1 cellular context compared by ENCODE assay signal in genomic region chr19:42242512-42243409, GRCh38.
TF ChIP-seq lines count a peak whose summit lies in the region.

GSK3A (minus strand) TSS chr19:42242602; CDS start chr19:42242465, 137 bp downstream.

TF ChIP-seq in HepG2, 621 proteins besides CTCF, POLR2A, EP300 and RAD21 (continued from another document and continues in another):
- 0 out of 2 replicates have a peak, but pooled peaks have one; percentile 20 for TF ChIP-seq ZBTB4 (CRISPR knock-in tag; IDR thresholded peaks at IDR 0.05; ENCODE audit: borderline replicate concordance)
- peak; percentile 55; the same call in 1 of the 2 replicates for TF ChIP-seq YEATS2 (CRISPR knock-in tag; IDR thresholded peaks at IDR 0.05; ENCODE audit: borderline replicate concordance)
- no peak for TF ChIP-seq ZBTB44 (CRISPR knock-in tag; IDR thresholded peaks at IDR 0.05)
- TF ChIP-seq ERF (CRISPR knock-in tag; IDR thresholded peaks at IDR 0.05) = peak; percentile 40; the same call in 1 of the 2 replicates
- no peak for TF ChIP-seq NFE2 (CRISPR knock-in tag; IDR thresholded peaks at IDR 0.05)
- TF ChIP-seq ZNF138 (CRISPR knock-in tag; IDR thresholded peaks at IDR 0.05; ENCODE audit: low read depth) = 0 out of 2 replicates have a peak, but pooled peaks have one; percentile 11
- TF ChIP-seq TARDBP (CRISPR knock-in tag; IDR thresholded peaks at IDR 0.05) = peak; percentile 45; the same call in 1 of the 2 replicates
- peak; percentile 86 for TF ChIP-seq CREB1 (IDR thresholded peaks at IDR 0.05)
- peak; percentile 96 for TF ChIP-seq CREB1 (CRISPR knock-in tag; IDR thresholded peaks at IDR 0.05)
- peak; percentile 46; the same call in 1 of the 2 replicates for TF ChIP-seq E2F2 (CRISPR knock-in tag; IDR thresholded peaks at IDR 0.05; ENCODE audit: borderline replicate concordance)
- no peak for TF ChIP-seq SOX6 (IDR thresholded peaks at IDR 0.05)
- peak; percentile 51; the same call in 1 of the 2 replicates for TF ChIP-seq SOX6 (CRISPR knock-in tag; IDR thresholded peaks at IDR 0.05)
- TF ChIP-seq RBFOX2 (IDR thresholded peaks at IDR 0.05; ENCODE audit: low read depth, low read length) = peak; percentile 74
- 0 out of 2 replicates have a peak, but pooled peaks have one; percentile 36 for TF ChIP-seq ZNF773 (CRISPR knock-in tag; IDR thresholded peaks at IDR 0.05; ENCODE audit: borderline replicate concordance)
- TF ChIP-seq SIN3A (IDR thresholded peaks at IDR 0.05; ENCODE audit: borderline replicate concordance, low read depth, low read length) = peak; percentile 87; the same call in 1 of the 2 replicates
- peak; percentile 85 for TF ChIP-seq BCL6 (CRISPR knock-in tag; IDR thresholded peaks at IDR 0.05)
- peak; percentile 63 for TF ChIP-seq TEAD3 (CRISPR knock-in tag; optimal IDR thresholded peaks at IDR 0.05; ENCODE audit: borderline replicate concordance)
- peak; percentile 25; the same call in 1 of the 2 replicates for TF ChIP-seq SRY (CRISPR knock-in tag; IDR thresholded peaks at IDR 0.05)
- no peak for TF ChIP-seq ZNF367 (CRISPR knock-in tag; IDR thresholded peaks at IDR 0.05; ENCODE audit: borderline replicate concordance)
- TF ChIP-seq PRDM15 (CRISPR knock-in tag; IDR thresholded peaks at IDR 0.05) = no peak
- TF ChIP-seq ELF3 (CRISPR knock-in tag; IDR thresholded peaks at IDR 0.05) = peak; percentile 58
- peak; percentile 17 for TF ChIP-seq SALL1 (CRISPR knock-in tag; IDR thresholded peaks at IDR 0.05)
- TF ChIP-seq, protein P1, sequence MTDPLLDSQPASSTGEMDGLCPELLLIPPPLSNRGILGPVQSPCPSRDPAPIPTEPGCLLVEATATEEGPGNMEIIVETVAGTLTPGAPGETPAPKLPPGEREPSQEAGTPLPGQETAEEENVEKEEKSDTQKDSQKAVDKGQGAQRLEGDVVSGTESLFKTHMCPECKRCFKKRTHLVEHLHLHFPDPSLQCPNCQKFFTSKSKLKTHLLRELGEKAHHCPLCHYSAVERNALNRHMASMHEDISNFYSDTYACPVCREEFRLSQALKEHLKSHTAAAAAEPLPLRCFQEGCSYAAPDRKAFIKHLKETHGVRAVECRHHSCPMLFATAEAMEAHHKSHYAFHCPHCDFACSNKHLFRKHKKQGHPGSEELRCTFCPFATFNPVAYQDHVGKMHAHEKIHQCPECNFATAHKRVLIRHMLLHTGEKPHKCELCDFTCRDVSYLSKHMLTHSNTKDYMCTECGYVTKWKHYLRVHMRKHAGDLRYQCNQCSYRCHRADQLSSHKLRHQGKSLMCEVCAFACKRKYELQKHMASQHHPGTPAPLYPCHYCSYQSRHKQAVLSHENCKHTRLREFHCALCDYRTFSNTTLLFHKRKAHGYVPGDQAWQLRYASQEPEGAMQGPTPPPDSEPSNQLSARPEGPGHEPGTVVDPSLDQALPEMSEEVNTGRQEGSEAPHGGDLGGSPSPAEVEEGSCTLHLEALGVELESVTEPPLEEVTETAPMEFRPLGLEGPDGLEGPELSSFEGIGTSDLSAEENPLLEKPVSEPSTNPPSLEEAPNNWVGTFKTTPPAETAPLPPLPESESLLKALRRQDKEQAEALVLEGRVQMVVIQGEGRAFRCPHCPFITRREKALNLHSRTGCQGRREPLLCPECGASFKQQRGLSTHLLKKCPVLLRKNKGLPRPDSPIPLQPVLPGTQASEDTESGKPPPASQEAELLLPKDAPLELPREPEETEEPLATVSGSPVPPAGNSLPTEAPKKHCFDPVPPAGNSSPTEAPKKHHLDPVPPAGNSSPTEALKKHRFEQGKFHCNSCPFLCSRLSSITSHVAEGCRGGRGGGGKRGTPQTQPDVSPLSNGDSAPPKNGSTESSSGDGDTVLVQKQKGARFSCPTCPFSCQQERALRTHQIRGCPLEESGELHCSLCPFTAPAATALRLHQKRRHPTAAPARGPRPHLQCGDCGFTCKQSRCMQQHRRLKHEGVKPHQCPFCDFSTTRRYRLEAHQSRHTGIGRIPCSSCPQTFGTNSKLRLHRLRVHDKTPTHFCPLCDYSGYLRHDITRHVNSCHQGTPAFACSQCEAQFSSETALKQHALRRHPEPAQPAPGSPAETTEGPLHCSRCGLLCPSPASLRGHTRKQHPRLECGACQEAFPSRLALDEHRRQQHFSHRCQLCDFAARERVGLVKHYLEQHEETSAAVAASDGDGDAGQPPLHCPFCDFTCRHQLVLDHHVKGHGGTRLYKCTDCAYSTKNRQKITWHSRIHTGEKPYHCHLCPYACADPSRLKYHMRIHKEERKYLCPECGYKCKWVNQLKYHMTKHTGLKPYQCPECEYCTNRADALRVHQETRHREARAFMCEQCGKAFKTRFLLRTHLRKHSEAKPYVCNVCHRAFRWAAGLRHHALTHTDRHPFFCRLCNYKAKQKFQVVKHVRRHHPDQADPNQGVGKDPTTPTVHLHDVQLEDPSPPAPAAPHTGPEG (CRISPR knock-in tag; IDR thresholded peaks at IDR 0.05) = no peak
- TF ChIP-seq, protein P2, sequence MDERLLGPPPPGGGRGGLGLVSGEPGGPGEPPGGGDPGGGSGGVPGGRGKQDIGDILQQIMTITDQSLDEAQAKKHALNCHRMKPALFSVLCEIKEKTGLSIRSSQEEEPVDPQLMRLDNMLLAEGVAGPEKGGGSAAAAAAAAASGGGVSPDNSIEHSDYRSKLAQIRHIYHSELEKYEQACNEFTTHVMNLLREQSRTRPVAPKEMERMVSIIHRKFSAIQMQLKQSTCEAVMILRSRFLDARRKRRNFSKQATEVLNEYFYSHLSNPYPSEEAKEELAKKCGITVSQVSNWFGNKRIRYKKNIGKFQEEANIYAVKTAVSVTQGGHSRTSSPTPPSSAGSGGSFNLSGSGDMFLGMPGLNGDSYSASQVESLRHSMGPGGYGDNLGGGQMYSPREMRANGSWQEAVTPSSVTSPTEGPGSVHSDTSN (CRISPR knock-in tag; IDR thresholded peaks at IDR 0.05) = peak; percentile 63
- peak; percentile 69; the same call in 1 of the 2 replicates for TF ChIP-seq TGIF2 (CRISPR knock-in tag; IDR thresholded peaks at IDR 0.05)
- no peak for TF ChIP-seq ZNF781 (CRISPR knock-in tag; IDR thresholded peaks at IDR 0.05; ENCODE audit: borderline replicate concordance, not compliant biosample characterization)
- peak; percentile 64; the same call in 1 of the 2 replicates for TF ChIP-seq PRDM10 (CRISPR knock-in tag; IDR thresholded peaks at IDR 0.05; ENCODE audit: low read depth)
